Comparison of ENCODE assay signal across 15 cellular contexts in the genomic region with DNA sequence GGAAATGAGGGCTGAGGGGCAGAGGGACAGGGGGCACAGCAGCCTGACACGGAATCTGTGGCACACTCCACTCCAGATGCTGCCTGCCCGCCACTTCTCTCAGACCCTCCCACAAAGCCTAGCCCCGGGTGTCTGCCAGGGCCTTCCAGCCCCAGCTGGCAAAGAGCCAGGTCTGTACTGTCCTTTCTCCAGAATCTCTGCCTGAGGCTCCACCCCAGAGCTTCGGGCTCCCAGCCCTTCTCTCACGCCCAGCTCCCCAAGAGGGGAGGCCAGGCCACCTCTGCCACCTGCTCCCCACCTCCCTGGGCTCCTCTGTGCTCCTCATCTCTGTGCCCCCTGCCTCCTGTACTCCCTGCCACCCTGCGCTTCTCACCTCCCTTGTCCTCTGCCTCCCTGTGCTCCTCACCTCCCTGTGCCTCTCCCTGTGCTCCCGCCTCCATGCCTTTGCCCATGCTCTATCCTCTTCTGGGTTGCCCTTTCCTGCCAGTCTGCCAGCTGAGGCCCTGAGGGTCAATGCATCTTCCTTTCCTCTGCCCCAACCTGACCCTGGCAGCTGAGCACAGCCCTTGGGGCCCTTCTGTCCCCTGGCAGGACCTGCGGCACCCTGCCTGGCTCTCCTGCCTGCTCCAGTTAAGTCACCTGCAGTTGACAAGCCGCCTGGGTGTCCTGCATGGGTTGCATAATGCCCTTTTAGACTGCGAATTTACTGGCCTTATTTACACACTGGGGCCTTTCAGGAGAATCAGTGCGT. TPM values are rescaled to one million over a fixed set of nuclear protein-coding genes. Genes with fewer than 3 reads are reported as not detected.
A peak's percentile ranks its signal among the peaks of the same experiment; 100 is the strongest.
DNase-seq lines count a peak whose midpoint lies in the region; ATAC-seq, FAIRE-seq and TF ChIP-seq lines count a peak whose summit lies in the region.
"Had no signal": no experiment of that assay in that cellular context is flagged by ENCODE, and none has a peak within 500 bp of the region (broad histone marks: within the 10 kb centered on the region; RNA-seq: fewer than 3 reads in every experiment).

No MANE protein-coding gene starts in this region.

- POLR2A ChIA-PET in SK-N-SH (lab: Yijun Ruan, JAX), result no interaction called here

- FAIRE-seq in kidney (lab: Jason Lieb, UNC), result no peak

- H3K9me3 ChIP-seq in SK-N-SH (no peaks in the 10 kb centered on the region), adrenal gland (replicated peaks in 1 of 3) (no peaks in the 10 kb centered on the region), testis (no peaks in the 10 kb centered on the region), kidney (ENCODE audit: control insufficient read depth in 1 of 2, low read length in 2 of 2) (no peaks in the 10 kb centered on the region), WERI-Rb-1 (ENCODE audit: severe bottlenecking) (no peaks in the 10 kb centered on the region)
- H3K9me3 ChIP-seq: HAP-1, psoas muscle had no signal

- no peaks in the 10 kb centered on the region for H3K9me2 ChIP-seq in SK-N-SH

- 36% methylated on average over 10 of the region's 11 CpGs for WGBS in SK-N-SH (ENCODE audit: low lambda C conversion rate)
- 54 to 72% (median 60%) methylated on average over 10 to 11 of the region's 11 CpGs for WGBS in adrenal gland, 4 donors
- WGBS in testis, 2 donors, result 54 to 61% methylated on average over 11 of the region's 11 CpGs

- no peak for TF ChIP-seq RAD21 in SK-N-SH (IDR thresholded peaks at IDR 0.05; ENCODE audit: low read length)

- H3K27me3 ChIP-seq in SK-N-SH (ENCODE audit: insufficient read depth), result no peaks in the 10 kb centered on the region
- no peaks in the 10 kb centered on the region for H3K27me3 ChIP-seq in adrenal gland
- no peaks in the 10 kb centered on the region for H3K27me3 ChIP-seq in testis
- H3K27me3 ChIP-seq in WERI-Rb-1 (ENCODE audit: insufficient read depth, low read depth, severe bottlenecking), result no peaks in the 10 kb centered on the region
- H3K27me3 ChIP-seq: brain microvascular endothelial cell had no signal

- TF ChIP-seq POLR2A in adrenal gland (IDR thresholded peaks at IDR 0.05), result no peak
- no peak for TF ChIP-seq POLR2A in testis (IDR thresholded peaks at IDR 0.05)

- CTCF ChIA-PET in SK-N-SH (lab: Yijun Ruan, JAX), result interaction anchor here (0.9 to 3.0 kb wide), 4 partner anchors 11 to 156 kb away, joined by 4 to 12 read pairs (median 8); a partner anchor contains a TSS

- H3K4me1 ChIP-seq in SK-N-SH (ENCODE audit: control insufficient read depth in 1 of 2, insufficient read depth in 2 of 2, low read depth in 1 of 2, low read length in 1 of 2) (peaks cover 0 to 24% of the 10 kb centered on the region in 2 experiments; a peak in 1 of 4 replicates), adrenal gland (replicated peaks in 1 of 2) (peaks cover 0 to 8% of the 10 kb centered on the region in 2 donors), testis (peaks cover 17% of the 10 kb centered on the region), kidney (ENCODE audit: control insufficient read depth in 1 of 2, insufficient read depth in 1 of 2, low read depth in 1 of 2, low read length in 2 of 2) (no peaks in the 10 kb centered on the region)
- H3K4me1 ChIP-seq: HAP-1, psoas muscle had no signal

- H2AFZ ChIP-seq in SK-N-SH (ENCODE audit: low read depth), result no peak overlapping the region

- no peaks in the 10 kb centered on the region for H3K36me3 ChIP-seq in SK-N-SH (replicated peaks in 1 of 2; ENCODE audit: control insufficient read depth in 1 of 2, insufficient read depth in 2 of 2, low read length in 1 of 2)
- no peaks in the 10 kb centered on the region for H3K36me3 ChIP-seq in adrenal gland (replicated peaks in 1 of 2)
- no peaks in the 10 kb centered on the region for H3K36me3 ChIP-seq in testis (ENCODE audit: low read depth, missing control alignments)
- H3K36me3 ChIP-seq in kidney (ENCODE audit: control insufficient read depth in 1 of 2, insufficient read depth in 2 of 2, low read length in 2 of 2), result no peaks in the 10 kb centered on the region
- H3K36me3 ChIP-seq in WERI-Rb-1, result no peaks in the 10 kb centered on the region
- H3K36me3 ChIP-seq: brain microvascular endothelial cell, HAP-1 had no signal

- TF ChIP-seq CTCF in SK-N-SH (IDR thresholded peaks at IDR 0.05) (no peak), adrenal gland (IDR thresholded peaks at IDR 0.05) (no peak), testis (IDR thresholded peaks at IDR 0.05) (no peak), kidney (IDR thresholded peaks at IDR 0.05; ENCODE audit: borderline replicate concordance, extremely low read depth, insufficient read depth) (no peak), WERI-Rb-1 (IDR thresholded peaks at IDR 0.05; ENCODE audit: low read depth, low read length) (no peak)

- peak; percentile 82 for DNase-seq in SK-N-SH
- peak in 4 of 7 donors; percentile 36 to 63 (median 56) for DNase-seq in adrenal gland
- DNase-seq in left ventricle myocardium superior, result peak; percentile 68
- peak; percentile 73 for DNase-seq in testis
- no peak for DNase-seq in kidney
- DNase-seq in WERI-Rb-1, result no peak
- DNase-seq: activated B cell treated with CpG ODN at 0.5 μM for 24 hours; activated T-cell treated with anti-CD3 and anti-CD28 coated beads, Interleukin-2, amount 50 U/mL, for 48 hours; brain microvascular endothelial cell; MV-4-11; psoas muscle had no signal

- ATAC-seq in SK-N-SH treated with all-trans-retinoic acid at 6 μM for 48 hours, result no peak
- peak; percentile 68 for ATAC-seq in left ventricle myocardium superior
- no peak for ATAC-seq in HG02763 (IDR thresholded peaks at IDR 0.05; ENCODE audit: unreplicated experiment)
- ATAC-seq: psoas muscle had no signal

- intact Hi-C loops in adrenal gland (cut with DNase I) (no loop called here), left ventricle myocardium superior (cut with micrococcal nuclease) (no loop called here), testis (cut with DNase I; ENCODE audit: low total_unique reads) (no loop called here), kidney (cut with DNase I) (no loop called here)

- H3K27ac ChIP-seq in SK-N-SH (ENCODE audit: low read depth in 2 of 2, low read length in 1 of 2) (peak overlapping the region in 1 of 2 experiments; percentile 6; a peak in 1 of 4 replicates), adrenal gland (no peak overlapping the region), testis (no peak overlapping the region), kidney (ENCODE audit: low read depth in 2 of 2, low read length in 2 of 2) (no peak overlapping the region), WERI-Rb-1 (no peak overlapping the region)
- H3K27ac ChIP-seq: brain microvascular endothelial cell, psoas muscle had no signal

- H3F3A ChIP-seq in SK-N-SH (replicated peaks; ENCODE audit: insufficient read depth), result no peaks in the 10 kb centered on the region

- no peak overlapping the region for H3K4me2 ChIP-seq in SK-N-SH

- H4K20me1 ChIP-seq in SK-N-SH (ENCODE audit: insufficient read depth), result no peaks in the 10 kb centered on the region

- H3K79me2 ChIP-seq in SK-N-SH (ENCODE audit: insufficient read depth), result no peaks in the 10 kb centered on the region

- TF ChIP-seq EP300 in SK-N-SH (IDR thresholded peaks at IDR 0.05; ENCODE audit: borderline replicate concordance in 1 of 2, low read depth in 1 of 2, low read length in 1 of 2), result no peak

- no peak overlapping the region for H3K4me3 ChIP-seq in SK-N-SH (ENCODE audit: low read depth in 2 of 2, low read length in 1 of 2)
- H3K4me3 ChIP-seq in adrenal gland, result no peak overlapping the region
- no peak overlapping the region for H3K4me3 ChIP-seq in testis
- H3K4me3 ChIP-seq in kidney (ENCODE audit: low read length in 2 of 2), result no peak overlapping the region
- no peak overlapping the region for H3K4me3 ChIP-seq in WERI-Rb-1 (ENCODE audit: low read depth, low read length)
- H3K4me3 ChIP-seq: HAP-1, psoas muscle had no signal

- H3K9ac ChIP-seq in SK-N-SH (no peak overlapping the region), kidney (ENCODE audit: low read length in 2 of 2) (no peak overlapping the region)

TF ChIP-seq in SK-N-SH, 30 proteins besides CTCF, POLR2A, EP300 and RAD21 (continues in another document):
- TF ChIP-seq TCF12 (IDR thresholded peaks at IDR 0.05), result no peak
- no peak for TF ChIP-seq GATA2 (CRISPR knock-in tag; IDR thresholded peaks at IDR 0.05)
- TF ChIP-seq RFX5 (IDR thresholded peaks at IDR 0.05; ENCODE audit: low read length), result no peak
- TF ChIP-seq TEAD4 (IDR thresholded peaks at IDR 0.05; ENCODE audit: borderline replicate concordance, insufficient read depth), result no peak
- TF ChIP-seq, protein P1, sequence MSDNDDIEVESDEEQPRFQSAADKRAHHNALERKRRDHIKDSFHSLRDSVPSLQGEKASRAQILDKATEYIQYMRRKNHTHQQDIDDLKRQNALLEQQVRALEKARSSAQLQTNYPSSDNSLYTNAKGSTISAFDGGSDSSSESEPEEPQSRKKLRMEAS (IDR thresholded peaks at IDR 0.05; ENCODE audit: low read depth), result no peak

TF ChIP-seq in SK-N-SH treated with all-trans-retinoic acid at 6 μM for 48 hours, 23 proteins besides CTCF, POLR2A, EP300 and RAD21 (continues in another document):
- TF ChIP-seq BACH2 (CRISPR knock-in tag; IDR thresholded peaks at IDR 0.05; ENCODE audit: borderline replicate concordance) (no peak), ZFP30 (CRISPR knock-in tag; IDR thresholded peaks at IDR 0.05) (no peak), ISL1 (CRISPR knock-in tag; IDR thresholded peaks at IDR 0.05) (no peak), ESRRG (CRISPR knock-in tag; IDR thresholded peaks at IDR 0.05) (no peak), CSDC2 (CRISPR knock-in tag; IDR thresholded peaks at IDR 0.05) (no peak), RARB (CRISPR knock-in tag; IDR thresholded peaks at IDR 0.05) (no peak)
- TF ChIP-seq, protein P2, sequence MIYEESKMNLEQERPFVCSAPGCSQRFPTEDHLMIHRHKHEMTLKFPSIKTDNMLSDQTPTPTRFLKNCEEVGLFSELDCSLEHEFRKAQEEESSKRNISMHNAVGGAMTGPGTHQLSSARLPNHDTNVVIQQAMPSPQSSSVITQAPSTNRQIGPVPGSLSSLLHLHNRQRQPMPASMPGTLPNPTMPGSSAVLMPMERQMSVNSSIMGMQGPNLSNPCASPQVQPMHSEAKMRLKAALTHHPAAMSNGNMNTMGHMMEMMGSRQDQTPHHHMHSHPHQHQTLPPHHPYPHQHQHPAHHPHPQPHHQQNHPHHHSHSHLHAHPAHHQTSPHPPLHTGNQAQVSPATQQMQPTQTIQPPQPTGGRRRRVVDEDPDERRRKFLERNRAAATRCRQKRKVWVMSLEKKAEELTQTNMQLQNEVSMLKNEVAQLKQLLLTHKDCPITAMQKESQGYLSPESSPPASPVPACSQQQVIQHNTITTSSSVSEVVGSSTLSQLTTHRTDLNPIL (CRISPR knock-in tag; IDR thresholded peaks at IDR 0.05; ENCODE audit: low read depth), result no peak

RNA-seq across cellular contexts. Expression of a gene that starts 36.4 kb away (rescaled TPM):
- polyA plus RNA-seq in SK-N-SH (2012; rRNA removed), result not detected in 2 replicates
- polyA plus RNA-seq in SK-N-SH (2012; cell fraction: cytosol; rRNA removed), result not detected in 2 replicates
- polyA plus RNA-seq in SK-N-SH (2012; cell fraction: nucleus; rRNA removed), result not detected in 2 replicates
- total RNA-seq in adrenal gland, result under 1 TPM in 3 of 8 donors, not detected in 5; 0.15 to 0.83 (median 0.21) TPM
- polyA plus RNA-seq in adrenal gland, result under 1 TPM in 2 of 3 donors, not detected in 1; 0.67 to 0.80 TPM
- total RNA-seq in left ventricle myocardium superior, result 0.40 TPM
- total RNA-seq in testis, result 1 to 10 TPM; 8.0 to 8.5 TPM
- 19.0 TPM for polyA plus RNA-seq in testis (ENCODE audit: insufficient read depth, low read depth, low replicate concordance)
- total RNA-seq in kidney, result 0.16 TPM
- polyA plus RNA-seq in kidney (ENCODE audit: insufficient read depth, low read depth, low replicate concordance), result 0.15 TPM
- total RNA-seq: activated B cell treated with CpG ODN at 0.5 μM for 24 hours, psoas muscle had no signal
- polyA plus RNA-seq: fibroblast of lung had no signal

Comparison
In these comparisons a context has a peak if more than half of its experiments do, and no peak if none do; other contexts are left out.
1. DNase-seq: peak in SK-N-SH (single experiment), adrenal gland (4 of 7), left ventricle myocardium superior (single experiment) and testis (single experiment); none in kidney (single experiment) and WERI-Rb-1 (single experiment).